ENCODE assay signal across 15 cellular contexts in genomic region chr20:1721687-1722512, GRCh38.
A peak's percentile ranks its signal among the peaks of the same experiment; 100 is the strongest.
DNase-seq lines count a peak whose midpoint lies in the region; ATAC-seq and TF ChIP-seq lines count a peak whose summit lies in the region.
"Had no signal": no experiment of that assay in that cellular context is flagged by ENCODE, and none has a peak within 500 bp of the region (broad histone marks: within the 10 kb centered on the region; RNA-seq: fewer than 3 reads in every experiment).

No MANE protein-coding gene starts in this region.

- ATAC-seq in HG03175 (IDR thresholded peaks at IDR 0.05; ENCODE audit: unreplicated experiment) (peak; percentile 45), WTC11 (peak; percentile 92), GM18520 (IDR thresholded peaks at IDR 0.05; ENCODE audit: unreplicated experiment) (no peak), heart right ventricle (no peak)
- ATAC-seq in stimulated activated naive B cell treated with anti-CD40 and anti-IgM and Interleukin-4, amounts not matched to agents 10 μg/mL and 1 μg/mL and 100 μg/mL, for 72 hours (replicated peaks), result peak; percentile 81 to 84
- ATAC-seq: gastrocnemius medialis had no signal

- POLR2A ChIA-PET in WTC11 (lab: Charles Lee), result no interaction called here

- peak; percentile 30 for DNase-seq in activated naive CD4-positive, alpha-beta T cell treated with anti-CD3 and anti-CD28 coated beads for 36 hours
- no peak for DNase-seq in activated naive CD4-positive, alpha-beta T cell treated with Interleukin-2 at 50 U/mL for 16 hours
- DNase-seq in WTC11 (ENCODE audit: low spot score) (peak; percentile 67), heart right ventricle (no peak), AG20443 (ENCODE audit: low spot score) (no peak)
- peak; percentile 6 for DNase-seq in stimulated activated naive B cell treated with anti-CD40 and anti-IgM and Interleukin-4, amounts not matched to agents 10 μg/mL and 1 μg/mL and 100 μg/mL, for 72 hours
- DNase-seq: DMS 273 treated with DMSO at 0.1 percent for 48 hours; effector CD8-positive, alpha-beta T cell; gastrocnemius medialis; KG1; kidney glomerular epithelial cell; NCI-H2081 treated with DMSO at 0.1 percent for 48 hours had no signal

- no peak overlapping the region for H3K27ac Mint-ChIP-seq in activated naive CD4-positive, alpha-beta T cell treated with anti-CD3 and anti-CD28 coated beads for 36 hours
- no peak overlapping the region for H3K27ac Mint-ChIP-seq in WTC11
- no peak overlapping the region for H3K27ac Mint-ChIP-seq in stimulated activated naive B cell treated with anti-CD40 and anti-IgM and Interleukin-4, amounts not matched to agents 10 μg/mL and 1 μg/mL and 100 μg/mL, for 72 hours
- H3K27ac Mint-ChIP-seq: activated T-helper 2 cell treated with anti-CD3 and anti-CD28 coated beads, Interferon-gamma antibody, Interleukin-2, Interleukin-4, amounts not matched to agents 10 μg/mL and 5 μg/mL and 100 μg/mL, durations not matched to agents 14 hours and 24 hours and 36 hours had no signal

- H3K4me1 Mint-ChIP-seq in activated naive CD4-positive, alpha-beta T cell treated with anti-CD3 and anti-CD28 coated beads for 36 hours (ENCODE audit: low read depth), result peaks cover 17% of the 10 kb centered on the region
- H3K4me1 Mint-ChIP-seq in WTC11, result peaks cover 27% of the 10 kb centered on the region
- peaks cover 8 to 11% of the 10 kb centered on the region in 2 donors for H3K4me1 Mint-ChIP-seq in stimulated activated naive B cell treated with anti-CD40 and anti-IgM and Interleukin-4, amounts not matched to agents 10 μg/mL and 1 μg/mL and 100 μg/mL, for 72 hours

- no peaks in the 10 kb centered on the region for H3K36me3 ChIP-seq in heart right ventricle
- H3K36me3 ChIP-seq: gastrocnemius medialis had no signal

- CTCF ChIA-PET in activated naive CD4-positive, alpha-beta T cell treated with anti-CD3 and anti-CD28 coated beads for 36 hours (lab: Charles Lee), result interaction anchor here (0.9 kb wide), 1 partner anchor 55 kb away, joined by 3 read pairs; no protein-coding TSS in a partner anchor
- CTCF ChIA-PET in WTC11 (lab: Charles Lee), result interaction anchor here (0.7 to 2.4 kb wide), 6 partner anchors 55 to 285 kb away, joined by 3 to 17 read pairs (median 4); partner anchors contain the start of gene NSFL1C

- intact Hi-C loops in activated naive CD4-positive, alpha-beta T cell treated with anti-CD3 and anti-CD28 coated beads for 36 hours (cut with micrococcal nuclease), result no loop called here
- intact Hi-C loops in heart right ventricle (cut with DNase I), result no loop called here

- H3K27me3 Mint-ChIP-seq in activated naive CD4-positive, alpha-beta T cell treated with anti-CD3 and anti-CD28 coated beads for 36 hours (ENCODE audit: low read depth), result no peaks in the 10 kb centered on the region
- H3K27me3 Mint-ChIP-seq in WTC11 (ENCODE audit: low read depth), result peaks cover 97% of the 10 kb centered on the region
- peaks cover 0 to 15% of the 10 kb centered on the region in 2 donors for H3K27me3 Mint-ChIP-seq in stimulated activated naive B cell treated with anti-CD40 and anti-IgM and Interleukin-4, amounts not matched to agents 10 μg/mL and 1 μg/mL and 100 μg/mL, for 72 hours

- H3K4me3 Mint-ChIP-seq in activated naive CD4-positive, alpha-beta T cell treated with anti-CD3 and anti-CD28 coated beads for 36 hours, result no peak overlapping the region
- H3K4me3 Mint-ChIP-seq in WTC11, result no peak overlapping the region
- H3K4me3 Mint-ChIP-seq in stimulated activated naive B cell treated with anti-CD40 and anti-IgM and Interleukin-4, amounts not matched to agents 10 μg/mL and 1 μg/mL and 100 μg/mL, for 72 hours, result no peak overlapping the region

- peaks cover 0 to 15% (median 3%) of the 10 kb centered on the region in 11 donors for H3K9me3 ChIP-seq in heart right ventricle
- H3K9me3 ChIP-seq: gastrocnemius medialis had no signal

- H3K27ac ChIP-seq in heart right ventricle, result no peak overlapping the region
- H3K27ac ChIP-seq: gastrocnemius medialis had no signal

- WGBS in heart right ventricle, 2 donors, result 54 to 65% methylated on average over 6 of the region's 6 CpGs

- no peaks in the 10 kb centered on the region for H3K36me3 Mint-ChIP-seq in activated naive CD4-positive, alpha-beta T cell treated with anti-CD3 and anti-CD28 coated beads for 36 hours (ENCODE audit: low read depth)
- peaks cover 4% of the 10 kb centered on the region; the same call in 1 of the 2 replicates for H3K36me3 Mint-ChIP-seq in WTC11
- no peaks in the 10 kb centered on the region for H3K36me3 Mint-ChIP-seq in stimulated activated naive B cell treated with anti-CD40 and anti-IgM and Interleukin-4, amounts not matched to agents 10 μg/mL and 1 μg/mL and 100 μg/mL, for 72 hours

- H3K27me3 ChIP-seq in heart right ventricle, result peaks cover 0 to 18% (median 9%) of the 10 kb centered on the region in 7 donors
- H3K27me3 ChIP-seq: gastrocnemius medialis had no signal

- no peaks in the 10 kb centered on the region for H3K4me1 ChIP-seq in heart right ventricle
- H3K4me1 ChIP-seq: gastrocnemius medialis had no signal

- TF ChIP-seq CTCF in WTC11 (IDR thresholded peaks at IDR 0.05), result no peak
- TF ChIP-seq CTCF in heart right ventricle (IDR thresholded peaks at IDR 0.05), result no peak

- peaks cover 5% of the 10 kb centered on the region for H3K9me3 Mint-ChIP-seq in activated naive CD4-positive, alpha-beta T cell treated with anti-CD3 and anti-CD28 coated beads for 36 hours
- H3K9me3 Mint-ChIP-seq in WTC11, result peaks cover 9% of the 10 kb centered on the region
- peaks cover 7 to 11% of the 10 kb centered on the region in 2 donors for H3K9me3 Mint-ChIP-seq in stimulated activated naive B cell treated with anti-CD40 and anti-IgM and Interleukin-4, amounts not matched to agents 10 μg/mL and 1 μg/mL and 100 μg/mL, for 72 hours

- H3K4me3 ChIP-seq in heart right ventricle, result no peak overlapping the region
- H3K4me3 ChIP-seq: gastrocnemius medialis had no signal

TF ChIP-seq in WTC11, 78 proteins besides CTCF, POLR2A, EP300 and RAD21 (continues in another document):
- TF ChIP-seq, protein P1, sequence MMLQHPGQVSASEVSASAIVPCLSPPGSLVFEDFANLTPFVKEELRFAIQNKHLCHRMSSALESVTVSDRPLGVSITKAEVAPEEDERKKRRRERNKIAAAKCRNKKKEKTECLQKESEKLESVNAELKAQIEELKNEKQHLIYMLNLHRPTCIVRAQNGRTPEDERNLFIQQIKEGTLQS (CRISPR knock-in tag; conservative IDR thresholded peaks at IDR 0.05), result no peak
- TF ChIP-seq FOXK1 (CRISPR knock-in tag; IDR thresholded peaks at IDR 0.05) (peak; percentile 64; the same call in 1 of the 2 replicates), TP53 (CRISPR knock-in tag; IDR thresholded peaks at IDR 0.05) (no peak), CREM (CRISPR knock-in tag; IDR thresholded peaks at IDR 0.05) (no peak), ESRRA (CRISPR knock-in tag; IDR thresholded peaks at IDR 0.05; ENCODE audit: borderline replicate concordance) (0 out of 2 replicates have a peak, but pooled peaks have one; percentile 57), JUN (CRISPR knock-in tag; IDR thresholded peaks at IDR 0.05) (no peak), SP1 (CRISPR knock-in tag; conservative IDR thresholded peaks at IDR 0.05) (0 out of 2 replicates have a peak, but pooled peaks have one; percentile 23), NR1H2 (CRISPR knock-in tag; IDR thresholded peaks at IDR 0.05) (no peak), ETV6 (CRISPR knock-in tag; IDR thresholded peaks at IDR 0.05) (peak; percentile 64; the same call in 1 of the 2 replicates), ZBTB21 (CRISPR knock-in tag; IDR thresholded peaks at IDR 0.05; ENCODE audit: borderline replicate concordance) (no peak), TEAD1 (CRISPR knock-in tag; IDR thresholded peaks at IDR 0.05) (peak; percentile 24; the same call in 1 of the 2 replicates)
- TF ChIP-seq, protein P2, sequence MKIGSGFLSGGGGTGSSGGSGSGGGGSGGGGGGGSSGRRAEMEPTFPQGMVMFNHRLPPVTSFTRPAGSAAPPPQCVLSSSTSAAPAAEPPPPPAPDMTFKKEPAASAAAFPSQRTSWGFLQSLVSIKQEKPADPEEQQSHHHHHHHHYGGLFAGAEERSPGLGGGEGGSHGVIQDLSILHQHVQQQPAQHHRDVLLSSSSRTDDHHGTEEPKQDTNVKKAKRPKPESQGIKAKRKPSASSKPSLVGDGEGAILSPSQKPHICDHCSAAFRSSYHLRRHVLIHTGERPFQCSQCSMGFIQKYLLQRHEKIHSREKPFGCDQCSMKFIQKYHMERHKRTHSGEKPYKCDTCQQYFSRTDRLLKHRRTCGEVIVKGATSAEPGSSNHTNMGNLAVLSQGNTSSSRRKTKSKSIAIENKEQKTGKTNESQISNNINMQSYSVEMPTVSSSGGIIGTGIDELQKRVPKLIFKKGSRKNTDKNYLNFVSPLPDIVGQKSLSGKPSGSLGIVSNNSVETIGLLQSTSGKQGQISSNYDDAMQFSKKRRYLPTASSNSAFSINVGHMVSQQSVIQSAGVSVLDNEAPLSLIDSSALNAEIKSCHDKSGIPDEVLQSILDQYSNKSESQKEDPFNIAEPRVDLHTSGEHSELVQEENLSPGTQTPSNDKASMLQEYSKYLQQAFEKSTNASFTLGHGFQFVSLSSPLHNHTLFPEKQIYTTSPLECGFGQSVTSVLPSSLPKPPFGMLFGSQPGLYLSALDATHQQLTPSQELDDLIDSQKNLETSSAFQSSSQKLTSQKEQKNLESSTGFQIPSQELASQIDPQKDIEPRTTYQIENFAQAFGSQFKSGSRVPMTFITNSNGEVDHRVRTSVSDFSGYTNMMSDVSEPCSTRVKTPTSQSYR (CRISPR knock-in tag; IDR thresholded peaks at IDR 0.05), result no peak
- TF ChIP-seq, protein P3, sequence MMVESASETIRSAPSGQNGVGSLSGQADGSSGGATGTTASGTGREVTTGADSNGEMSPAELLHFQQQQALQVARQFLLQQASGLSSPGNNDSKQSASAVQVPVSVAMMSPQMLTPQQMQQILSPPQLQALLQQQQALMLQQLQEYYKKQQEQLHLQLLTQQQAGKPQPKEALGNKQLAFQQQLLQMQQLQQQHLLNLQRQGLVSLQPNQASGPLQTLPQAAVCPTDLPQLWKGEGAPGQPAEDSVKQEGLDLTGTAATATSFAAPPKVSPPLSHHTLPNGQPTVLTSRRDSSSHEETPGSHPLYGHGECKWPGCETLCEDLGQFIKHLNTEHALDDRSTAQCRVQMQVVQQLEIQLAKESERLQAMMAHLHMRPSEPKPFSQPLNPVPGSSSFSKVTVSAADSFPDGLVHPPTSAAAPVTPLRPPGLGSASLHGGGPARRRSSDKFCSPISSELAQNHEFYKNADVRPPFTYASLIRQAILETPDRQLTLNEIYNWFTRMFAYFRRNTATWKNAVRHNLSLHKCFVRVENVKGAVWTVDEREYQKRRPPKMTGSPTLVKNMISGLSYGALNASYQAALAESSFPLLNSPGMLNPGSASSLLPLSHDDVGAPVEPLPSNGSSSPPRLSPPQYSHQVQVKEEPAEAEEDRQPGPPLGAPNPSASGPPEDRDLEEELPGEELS (CRISPR knock-in tag; IDR thresholded peaks at IDR 0.05), result 0 out of 2 replicates have a peak, but pooled peaks have one; percentile 24

Comparison
In these comparisons a context has a peak if more than half of its experiments do, and no peak if none do; other contexts are left out.
1. DNase-seq: peak in activated naive CD4-positive, alpha-beta T cell treated with anti-CD3 and anti-CD28 coated beads for 36 hours (single experiment), WTC11 (single experiment) and stimulated activated naive B cell treated with anti-CD40 and anti-IgM and Interleukin-4, amounts not matched to agents 10 μg/mL and 1 μg/mL and 100 μg/mL, for 72 hours (single experiment); none in activated naive CD4-positive, alpha-beta T cell treated with Interleukin-2 at 50 U/mL for 16 hours (single experiment), heart right ventricle (0 of 2) and AG20443 (single experiment).
2. ATAC-seq: peak in HG03175 (single experiment), WTC11 (single experiment) and stimulated activated naive B cell treated with anti-CD40 and anti-IgM and Interleukin-4, amounts not matched to agents 10 μg/mL and 1 μg/mL and 100 μg/mL, for 72 hours (2 of 2); none in GM18520 (single experiment) and heart right ventricle (0 of 8).